In genomic region chr18:5237723-5238370, GRCh38 we compare ENCODE assay signal across 8 cellular contexts. TPM values are rescaled to one million over a fixed set of nuclear protein-coding genes. Genes with fewer than 3 reads are reported as not detected.
DNase-seq lines count a peak whose midpoint lies in the region; ATAC-seq and TF ChIP-seq lines count a peak whose summit lies in the region.

No MANE protein-coding gene starts in this region.

- peak overlapping the region; percentile 79 for H3K4me3 ChIP-seq in epithelial cell of esophagus (ENCODE audit: low read length)
- peak overlapping the region; percentile 58 for H3K4me3 ChIP-seq in mucosa of descending colon

- intact Hi-C loops in mucosa of descending colon (cut with DNase I, micrococcal nuclease), result loop anchor here (5.0 kb wide), 3 partner anchors 54 to 394 kb away; partner anchors contain the start of gene ZBTB14 (in 1 of the 2)

- H3K4me1 ChIP-seq in mucosa of descending colon (ENCODE audit: low read depth), result peaks cover 24% of the 10 kb centered on the region

- ATAC-seq in GM19397 (IDR thresholded peaks at IDR 0.05; ENCODE audit: unreplicated experiment), result peak; percentile 95
- peak; percentile 92 for ATAC-seq in HG03571 (IDR thresholded peaks at IDR 0.05; ENCODE audit: unreplicated experiment)
- peak; percentile 98 for ATAC-seq in mucosa of descending colon

- TF ChIP-seq CTCF in epithelial cell of esophagus (IDR thresholded peaks at IDR 0.05; ENCODE audit: insufficient read depth, low read depth, low read length, missing control alignments) (no peak), mucosa of descending colon (IDR thresholded peaks at IDR 0.05) (no peak)

- DNase-seq in COLO829 (ENCODE audit: low spot score), result peak; percentile 6
- DNase-seq in NOMO-1 treated with dmso at 0.1 percent for 144 hours (lab: John Stamatoyannopoulos, UW; ENCODE audit: unreplicated experiment), result peak; percentile 86
- peak; percentile 85 for DNase-seq in activated T-cell treated with anti-CD3 and anti-CD28 coated beads for 24 hours (ENCODE audit: low read depth)
- DNase-seq in epithelial cell of esophagus (ENCODE audit: low read depth), result peak; percentile 93
- peak; percentile 90 to 93 (median 91) for DNase-seq in mucosa of descending colon
- DNase-seq in stimulated activated CD8-positive, alpha-beta memory T cell treated with anti-CD3 and anti-CD28 coated beads, Interleukin-2, amount 100 ng/mL, for 48 hours (ENCODE audit: low read depth in 2 of 2), result peak; percentile 79

- H3K9me3 ChIP-seq in mucosa of descending colon, result no peaks in the 10 kb centered on the region

- H3K36me3 ChIP-seq in mucosa of descending colon (ENCODE audit: low read depth), result no peaks in the 10 kb centered on the region

RNA-seq across cellular contexts. Expression of gene AKAIN1, which starts 40.8 kb away (rescaled TPM):
- total RNA-seq in mucosa of descending colon, result not detected

RNA-seq across cellular contexts. Expression of gene ZBTB14, which starts 57.7 kb away (rescaled TPM):
- 10 to 100 TPM in 2 of 3 donors, 1 to 10 TPM in 1; 9.1 to 15.1 (median 10.7) TPM for total RNA-seq in mucosa of descending colon

Comparison
In these comparisons a context has a peak if more than half of its experiments do, and no peak if none do; other contexts are left out.
1. Peak in every context shown above with its lines: DNase-seq, ATAC-seq and H3K4me3 ChIP-seq.
2. DNase-seq: peak in every context shown above with its lines; median percentile 93 in epithelial cell of esophagus; 91 in mucosa of descending colon; 86 in NOMO-1 treated with dmso at 0.1 percent for 144 hours; 85 in activated T-cell treated with anti-CD3 and anti-CD28 coated beads for 24 hours; 79 in stimulated activated CD8-positive, alpha-beta memory T cell treated with anti-CD3 and anti-CD28 coated beads, Interleukin-2, amount 100 ng/mL, for 48 hours; 6 in COLO829.